ENCODE assay signal across 30 cellular contexts in the genomic region with DNA sequence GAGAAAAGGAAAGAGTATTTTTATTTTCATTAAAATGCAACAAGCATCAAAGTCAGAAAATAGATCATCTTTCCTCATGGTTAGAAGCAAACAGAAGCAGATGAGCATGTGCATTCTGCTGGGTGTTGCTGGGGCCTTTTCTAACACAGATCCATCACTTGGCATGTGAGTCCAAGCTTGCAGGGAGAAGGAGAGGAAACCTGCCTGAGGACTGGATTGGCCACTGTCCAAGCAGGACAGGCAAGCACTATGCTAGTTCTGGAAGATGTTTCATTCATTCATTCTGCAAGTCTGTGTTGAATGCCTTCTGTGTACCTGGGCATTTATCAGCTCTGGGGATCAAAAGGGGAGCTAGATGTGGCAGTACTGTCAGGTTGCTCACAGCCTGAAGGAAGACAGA.
"Had no signal": no experiment of that assay in that cellular context is flagged by ENCODE, and none has a peak within 500 bp of the region (broad histone marks: within the 10 kb centered on the region; RNA-seq: fewer than 3 reads in every experiment).

No MANE protein-coding gene starts in this region.

- H3K9me3 ChIP-seq: lower lobe of right lung, right atrium auricular region, right lobe of liver, thoracic aorta, tibial artery, upper lobe of right lung had no signal

- H3K4me2 ChIP-seq: hepatocyte, smooth muscle cell had no signal

- H3K9me3 Mint-ChIP-seq: stimulated activated naive CD8-positive, alpha-beta T cell treated with anti-CD3 and anti-CD28 coated beads, Interleukin-15, amount 100 ng/mL, for 72 hours had no signal

- H3K27me3 Mint-ChIP-seq: naive B cell; progenitor cell of endocrine pancreas; stimulated activated memory B cell treated with anti-CD40 and anti-IgM and Interleukin-4, amounts not matched to agents 10 μg/mL and 1 μg/mL and 100 μg/mL, for 72 hours had no signal

- H3K36me3 Mint-ChIP-seq: mesothelial cell of epicardium; naive B cell; natural killer cell; stimulated activated memory B cell treated with anti-CD40 and anti-IgM and Interleukin-4, amounts not matched to agents 10 μg/mL and 1 μg/mL and 100 μg/mL, for 72 hours had no signal

- H3K79me2 ChIP-seq: hepatocyte, parathyroid adenoma had no signal

- H3K4me1 Mint-ChIP-seq: naive B cell; natural killer cell; stimulated activated memory B cell treated with anti-CD40 and anti-IgM and Interleukin-4, amounts not matched to agents 10 μg/mL and 1 μg/mL and 100 μg/mL, for 72 hours; stimulated activated naive CD8-positive, alpha-beta T cell treated with anti-CD3 and anti-CD28 coated beads, Interleukin-15, amount 100 ng/mL, for 72 hours had no signal

- H2AFZ ChIP-seq: hepatocyte, parathyroid adenoma had no signal

- H3K9ac ChIP-seq: parathyroid adenoma had no signal

- H3K27me3 ChIP-seq: heart right ventricle, hepatocyte, left lung, right atrium auricular region, right lobe of liver, tibial artery, upper lobe of right lung had no signal

- H3K27ac ChIP-seq: heart right ventricle, hepatocyte, left lung, lower lobe of right lung, parathyroid adenoma, right atrium auricular region, right lobe of liver, thoracic aorta, tibial artery, upper lobe of right lung had no signal

- H3K4me3 Mint-ChIP-seq: mesothelial cell of epicardium; naive B cell; natural killer cell; nephron progenitor cell; stimulated activated memory B cell treated with anti-CD40 and anti-IgM and Interleukin-4, amounts not matched to agents 10 μg/mL and 1 μg/mL and 100 μg/mL, for 72 hours; stimulated activated naive CD8-positive, alpha-beta T cell treated with anti-CD3 and anti-CD28 coated beads, Interleukin-15, amount 100 ng/mL, for 72 hours had no signal

- DNase-seq: heart right ventricle; kidney glomerular epithelial cell; left cardiac atrium; left lung; lower lobe of right lung; mammary epithelial cell; mesendoderm; naive B cell; natural killer cell; nephron progenitor cell; nucleus accumbens; right lobe of liver; stimulated activated CD4-positive, alpha-beta T cell treated with anti-CD3 and anti-CD28 coated beads, Interleukin-1b, Interleukin-23, amount 100 ng/mL, for 48 hours; stimulated activated CD4-positive, alpha-beta T cell treated with anti-CD3 and anti-CD28 coated beads, Interleukin-2, amount 100 ng/mL, for 48 hours; stimulated activated CD4-positive, alpha-beta T cell treated with anti-CD3 and anti-CD28 coated beads, Interleukin-4, amount 100 ng/mL, for 4 hours; stimulated activated CD8-positive, alpha-beta memory T cell treated with anti-CD3 and anti-CD28 coated beads, Interleukin-4, amount 100 ng/mL, for 48 hours; stimulated activated naive CD4-positive, alpha-beta T cell treated with Interleukin-2 at 50 U/mL for 16 hours; stimulated activated naive CD8-positive, alpha-beta T cell treated with anti-CD3 and anti-CD28 coated beads, Interleukin-15, amount 100 ng/mL, for 72 hours; substantia nigra; tibial artery; trophoblast cell; upper lobe of right lung had no signal

- H3K27ac Mint-ChIP-seq: mesothelial cell of epicardium; naive B cell; natural killer cell; nephron progenitor cell; stimulated activated memory B cell treated with anti-CD40 and anti-IgM and Interleukin-4, amounts not matched to agents 10 μg/mL and 1 μg/mL and 100 μg/mL, for 72 hours; stimulated activated naive CD8-positive, alpha-beta T cell treated with anti-CD3 and anti-CD28 coated beads, Interleukin-15, amount 100 ng/mL, for 72 hours had no signal

- H3K4me1 ChIP-seq: heart right ventricle, left lung, lower lobe of right lung, right atrium auricular region, right lobe of liver, upper lobe of right lung had no signal

- H3K36me3 ChIP-seq: heart right ventricle, left lung, lower lobe of right lung, right atrium auricular region, right lobe of liver, thoracic aorta, tibial artery, upper lobe of right lung had no signal

- H3K4me3 ChIP-seq: heart right ventricle, hepatocyte, left lung, lower lobe of right lung, right atrium auricular region, right lobe of liver, smooth muscle cell, thoracic aorta, tibial artery, upper lobe of right lung had no signal
